1 cellular context compared by ENCODE assay signal in the genomic region with DNA sequence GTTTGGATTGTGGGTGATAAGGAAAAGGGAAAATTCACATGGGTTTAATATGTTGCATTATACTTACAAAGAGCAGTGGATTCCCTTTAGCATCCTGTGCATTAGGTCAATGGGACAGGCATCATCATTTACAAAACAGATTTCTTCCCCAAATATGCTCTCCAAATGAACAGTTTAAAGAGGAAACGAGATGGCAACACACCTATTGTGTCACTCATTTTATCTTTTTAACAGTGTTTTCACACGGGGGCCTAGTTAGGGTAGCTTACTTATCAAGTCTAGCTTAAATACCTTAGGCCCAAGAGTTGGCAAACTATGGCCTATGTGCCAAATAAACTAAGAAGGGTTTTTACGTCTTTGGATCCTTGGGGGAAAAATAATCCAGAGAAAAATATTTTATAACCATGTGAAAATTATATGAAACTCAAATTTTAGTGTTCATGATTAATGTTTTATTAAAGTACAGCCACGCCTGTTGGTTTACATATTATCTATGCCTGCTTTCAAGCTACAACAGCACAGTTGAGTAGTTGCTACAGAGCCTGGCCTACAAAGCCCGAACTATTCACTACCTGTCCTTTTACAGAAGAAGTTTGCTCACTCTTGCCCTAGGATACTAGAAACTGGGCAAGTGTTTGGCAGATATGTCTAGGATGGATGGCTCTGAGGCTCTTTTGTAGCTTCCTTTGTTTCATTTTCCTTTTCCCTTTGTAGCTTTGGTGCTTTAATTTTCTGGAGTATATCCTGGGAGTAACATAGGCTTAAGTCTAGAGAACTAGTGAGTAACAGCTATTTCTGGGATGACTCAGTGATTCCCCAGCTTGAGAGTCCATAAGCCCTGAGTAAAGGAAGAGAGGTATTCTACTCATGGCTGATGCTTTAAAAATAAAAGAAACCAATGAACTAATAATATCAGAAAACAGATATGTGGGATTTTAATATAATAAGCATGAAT.
TF ChIP-seq lines count a peak whose summit lies in the region.

No MANE protein-coding gene starts in this region.

TF ChIP-seq in GM12878, 131 proteins besides CTCF, POLR2A, EP300 and RAD21 (continued from another document):
- TF ChIP-seq ZNF687 (IDR thresholded peaks at IDR 0.05) (no peak), STAT3 (IDR thresholded peaks at IDR 0.05; ENCODE audit: low read depth, low read length) (no peak), ZBTB40 (IDR thresholded peaks at IDR 0.05; ENCODE audit: borderline replicate concordance) (no peak), IKZF2 (IDR thresholded peaks at IDR 0.05) (no peak)
